8 cellular contexts compared by ENCODE assay signal in the genomic region with DNA sequence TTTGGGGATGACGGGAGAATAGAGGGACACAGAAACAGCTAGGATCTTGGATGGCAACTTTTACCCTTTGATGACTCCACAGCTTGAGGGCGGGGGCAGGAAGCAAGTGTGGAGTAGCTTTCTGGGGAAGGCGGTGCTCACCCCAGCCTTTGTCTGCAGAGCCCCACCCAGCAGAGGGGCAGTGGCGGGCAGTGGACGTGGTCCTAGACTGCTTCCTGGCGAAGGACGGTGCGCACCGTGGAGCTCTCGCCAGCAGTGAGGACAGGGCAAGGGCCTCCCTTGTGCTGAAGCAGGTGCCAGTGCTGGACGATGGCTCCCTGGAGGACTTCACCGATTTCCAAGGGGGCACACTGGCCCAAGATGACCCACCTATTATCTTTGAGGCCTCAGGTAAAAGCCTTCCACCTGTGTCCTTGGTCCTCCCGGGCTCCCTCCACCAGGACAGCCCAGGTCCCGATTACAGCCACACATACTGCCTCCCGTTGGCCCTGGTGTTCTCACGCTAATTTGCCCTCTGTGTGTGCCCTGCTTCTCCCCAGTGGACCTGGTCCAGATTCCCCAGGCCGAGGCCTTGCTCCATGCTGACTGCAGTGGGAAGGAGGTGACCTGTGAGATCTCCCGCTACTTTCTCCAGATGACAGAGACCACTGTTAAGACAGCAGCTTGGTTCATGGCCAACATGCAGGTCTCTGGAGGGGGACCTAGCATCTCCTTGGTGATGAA. TPM values are rescaled to one million over a fixed set of nuclear protein-coding genes. Genes with fewer than 3 reads are reported as not detected.
A peak's percentile ranks its signal among the peaks of the same experiment; 100 is the strongest.
DNase-seq lines count a peak whose midpoint lies in the region; ATAC-seq and TF ChIP-seq lines count a peak whose summit lies in the region.

No MANE protein-coding gene starts in this region.

- peaks cover 84% of the 10 kb centered on the region for H3K36me3 Mint-ChIP-seq in CD4-positive, alpha-beta T cell (ENCODE audit: low read depth)
- peaks cover 2% of the 10 kb centered on the region for H3K36me3 Mint-ChIP-seq in nephron progenitor cell (ENCODE audit: low read depth)

- H3K79me2 ChIP-seq in OCI-LY3 (ENCODE audit: low read length): peaks cover 22% of the 10 kb centered on the region

- no peak for TF ChIP-seq CTCF in CD4-positive, alpha-beta T cell (IDR thresholded peaks at IDR 0.05)
- TF ChIP-seq CTCF in OCI-LY3 (IDR thresholded peaks at IDR 0.05; ENCODE audit: low read depth, low read length) (no peak), nephron progenitor cell (IDR thresholded peaks at IDR 0.05) (no peak)

- peaks cover 17% of the 10 kb centered on the region for H3K4me1 ChIP-seq in OCI-LY3 (ENCODE audit: low read length)
- no peaks in the 10 kb centered on the region for H3K4me1 ChIP-seq in endocrine pancreas (ENCODE audit: control insufficient read depth, insufficient read depth, low read length)

- peaks cover 71% of the 10 kb centered on the region for H3K4me1 Mint-ChIP-seq in CD4-positive, alpha-beta T cell (ENCODE audit: low read depth)
- H3K4me1 Mint-ChIP-seq in nephron progenitor cell: peaks cover 41% of the 10 kb centered on the region

- H2AFZ ChIP-seq in OCI-LY3 (ENCODE audit: low read depth, low read length): no peak overlapping the region

- H3K9ac ChIP-seq in OCI-LY3 (ENCODE audit: low read length) (peak overlapping the region; percentile 98), endocrine pancreas (ENCODE audit: control insufficient read depth, insufficient read depth, low read length) (peak overlapping the region; percentile 91)

- no peaks in the 10 kb centered on the region for H3K27me3 Mint-ChIP-seq in CD4-positive, alpha-beta T cell
- no peaks in the 10 kb centered on the region for H3K27me3 Mint-ChIP-seq in nephron progenitor cell (ENCODE audit: low read depth, poor library complexity)

- H3K9me3 ChIP-seq in CD4-positive, alpha-beta T cell (ENCODE audit: control insufficient read depth, low read length): no peaks in the 10 kb centered on the region
- H3K9me3 ChIP-seq in OCI-LY3 (ENCODE audit: insufficient read depth, low read length) (no peaks in the 10 kb centered on the region), endocrine pancreas (ENCODE audit: control insufficient read depth, low read length) (no peaks in the 10 kb centered on the region)

- peaks cover 20% of the 10 kb centered on the region for H3K36me3 ChIP-seq in OCI-LY3 (replicated peaks; ENCODE audit: low read depth, low read length)
- peaks cover 5% of the 10 kb centered on the region for H3K36me3 ChIP-seq in endocrine pancreas (ENCODE audit: control insufficient read depth, insufficient read depth, low read length)

- H3K27me3 ChIP-seq in CD4-positive, alpha-beta T cell (ENCODE audit: control insufficient read depth, insufficient read depth, low read length): no peaks in the 10 kb centered on the region
- H3K27me3 ChIP-seq in OCI-LY3 (ENCODE audit: low read depth, low read length) (no peaks in the 10 kb centered on the region), endocrine pancreas (ENCODE audit: control insufficient read depth, insufficient read depth, low read length) (no peaks in the 10 kb centered on the region)

- no peak for DNase-seq in CD4-positive, alpha-beta T cell
- DNase-seq in nephron progenitor cell (no peak), DMS153 treated with DMSO at 0.1 percent for 48 hours (lab: John Stamatoyannopoulos, UW; ENCODE audit: unreplicated experiment) (no peak), NCI-H226 (no peak)

- intact Hi-C loops in CD4-positive, alpha-beta T cell (cut with DNase I, micrococcal nuclease): loop anchor here in 1 of 2 experiments (1.0 to 2.0 kb wide), 2 partner anchors 9 to 18 kb away; no protein-coding TSS in a partner anchor

- H3K27ac Mint-ChIP-seq in CD4-positive, alpha-beta T cell: peak overlapping the region; percentile 98
- no peak overlapping the region for H3K27ac Mint-ChIP-seq in nephron progenitor cell

- no peaks in the 10 kb centered on the region for H3K9me3 Mint-ChIP-seq in CD4-positive, alpha-beta T cell
- H3K9me3 Mint-ChIP-seq in nephron progenitor cell: no peaks in the 10 kb centered on the region

- H3K4me3 ChIP-seq in OCI-LY3 (ENCODE audit: low read length) (peak overlapping the region; percentile 94), endocrine pancreas (ENCODE audit: control insufficient read depth, insufficient read depth, low read length) (peak overlapping the region; percentile 41)

- H3K27ac ChIP-seq in CD4-positive, alpha-beta T cell (ENCODE audit: low read depth, low read length): peak overlapping the region; percentile 99
- H3K27ac ChIP-seq in OCI-LY3 (ENCODE audit: low read length): peak overlapping the region; percentile 87

- POLR2A ChIA-PET in CD4-positive, alpha-beta T cell (lab: Charles Lee): interaction anchor here (1.2 to 16.2 kb wide), 10 partner anchors 10 to 130 kb away, joined by 3 to 225 read pairs (median 20); partner anchors contain the start of genes CD27, GAPDH, MRPL51 and VAMP1

- CTCF ChIA-PET in CD4-positive, alpha-beta T cell (lab: Charles Lee): interaction anchor here (0.9 to 3.8 kb wide), 6 partner anchors 10 to 85 kb away, joined by 3 to 18 read pairs (median 10); partner anchors contain the start of gene VAMP1

- no peaks in the 10 kb centered on the region for H4K20me1 ChIP-seq in OCI-LY3 (ENCODE audit: insufficient read depth, low read length)

- no peak for ATAC-seq in CD4-positive, alpha-beta T cell (ENCODE audit: poor library complexity)
- ATAC-seq in GM19395 (IDR thresholded peaks at IDR 0.05; ENCODE audit: unreplicated experiment) (no peak), GM18502 (IDR thresholded peaks at IDR 0.05; ENCODE audit: poor library complexity, unreplicated experiment) (no peak)

- H3K4me3 Mint-ChIP-seq in CD4-positive, alpha-beta T cell: peak overlapping the region; percentile 94
- peak overlapping the region; percentile 83 for H3K4me3 Mint-ChIP-seq in nephron progenitor cell

- peak overlapping the region; percentile 100 for H3K4me2 ChIP-seq in OCI-LY3 (ENCODE audit: low read length)

RNA-seq across cellular contexts. Expression of gene TAPBPL, which starts 1.2 kb away (rescaled TPM):
- total RNA-seq in CD4-positive, alpha-beta T cell: 10 to 100 TPM; 14.7 to 15.8 TPM

RNA-seq across cellular contexts. Expression of gene CD27, which starts 8.3 kb away (rescaled TPM):
- total RNA-seq in CD4-positive, alpha-beta T cell: 10 to 100 TPM; 42.7 to 46.1 TPM

RNA-seq across cellular contexts. Expression of gene VAMP1, which starts 17.4 kb away (rescaled TPM):
- total RNA-seq in CD4-positive, alpha-beta T cell: 10 to 100 TPM; 84.8 to 87.7 TPM

RNA-seq across cellular contexts. Expression of gene MRPL51, which starts 40.0 kb away (rescaled TPM):
- 10 to 100 TPM; 15.1 to 16.7 TPM for total RNA-seq in CD4-positive, alpha-beta T cell

RNA-seq across cellular contexts. Expression of gene NCAPD2, which starts 40.8 kb away (rescaled TPM):
- total RNA-seq in CD4-positive, alpha-beta T cell: 10 to 100 TPM; 13.7 to 14.9 TPM
